Comparison of ENCODE assay signal across 16 cellular contexts in genomic region chr20:18504479-18505060, GRCh38. TPM values are rescaled to one million over a fixed set of nuclear protein-coding genes. Genes with fewer than 3 reads are reported as not detected.
A peak's percentile ranks its signal among the peaks of the same experiment; 100 is the strongest.
DNase-seq lines count a peak whose midpoint lies in the region; ATAC-seq, FAIRE-seq and TF ChIP-seq lines count a peak whose summit lies in the region.
"Had no signal": no experiment of that assay in that cellular context is flagged by ENCODE, and none has a peak within 500 bp of the region (broad histone marks: within the 10 kb centered on the region; RNA-seq: fewer than 3 reads in every experiment).

No MANE protein-coding gene starts in this region.

- H3K27me3 ChIP-seq in endothelial cell of umbilical vein (ENCODE audit: control insufficient read depth in 2 of 2, insufficient read depth in 2 of 2, low read length in 2 of 2) (peaks cover 0 to 5% of the 10 kb centered on the region in 2 experiments), skeletal muscle tissue (ENCODE audit: control insufficient read depth in 3 of 3, insufficient read depth in 3 of 3, low read length in 3 of 3) (peaks cover 0 to 13% (median 5%) of the 10 kb centered on the region in 3 donors)

- no peaks in the 10 kb centered on the region for H3K9me3 Mint-ChIP-seq in HFFc6
- H3K9me3 Mint-ChIP-seq: activated B cell treated with CpG ODN at 0.5 μM for 24 hours; CD8-positive, alpha-beta T cell had no signal

- no peaks in the 10 kb centered on the region; the same call in 1 of the 2 replicates for H3K27me3 Mint-ChIP-seq in HFFc6 (ENCODE audit: insufficient read depth)

- TF ChIP-seq CTCF in HFFc6 (IDR thresholded peaks at IDR 0.05) (no peak), endothelial cell of umbilical vein (IDR thresholded peaks at IDR 0.05; ENCODE audit: extremely low read depth in 1 of 2, insufficient read depth in 1 of 2, low read depth in 1 of 2, low read length in 2 of 2) (no peak)

- CTCF ChIA-PET in endothelial cell of umbilical vein (lab: Charles Lee), result no interaction called here

- H3K9ac ChIP-seq in endothelial cell of umbilical vein (replicated peaks; ENCODE audit: extremely low read depth, insufficient read depth, low read length) (no peak overlapping the region), skeletal muscle tissue (ENCODE audit: low read depth in 1 of 3, low read length in 3 of 3) (peak overlapping the region in 1 of 3 donors; percentile 47)

- no peak overlapping the region for H3K4me2 ChIP-seq in endothelial cell of umbilical vein (ENCODE audit: insufficient read depth, low read length)

- intact Hi-C loops in endothelial cell of umbilical vein (cut with micrococcal nuclease), result no loop called here

- peak overlapping the region; percentile 48 for H2AFZ ChIP-seq in endothelial cell of umbilical vein (ENCODE audit: low read depth, low read length)

- H4K20me1 ChIP-seq in endothelial cell of umbilical vein (replicated peaks; ENCODE audit: control insufficient read depth, extremely low read depth, insufficient read depth, low read length), result no peaks in the 10 kb centered on the region

- H3K27ac Mint-ChIP-seq in HFFc6, result no peak overlapping the region
- H3K27ac Mint-ChIP-seq: activated B cell treated with CpG ODN at 0.5 μM for 24 hours; CD8-positive, alpha-beta T cell had no signal

- peak overlapping the region; percentile 56; the same call in 1 of the 2 replicates for H3K4me3 Mint-ChIP-seq in HFFc6
- H3K4me3 Mint-ChIP-seq: activated B cell treated with CpG ODN at 0.5 μM for 24 hours; CD8-positive, alpha-beta T cell had no signal

- no peaks in the 10 kb centered on the region for H3K9me1 ChIP-seq in endothelial cell of umbilical vein (replicated peaks; ENCODE audit: control insufficient read depth, extremely low read depth, insufficient read depth, low read length)

- H3K4me3 ChIP-seq in endothelial cell of umbilical vein (replicated peaks in 1 of 3; ENCODE audit: insufficient read depth in 1 of 3, low read depth in 1 of 3, low read length in 3 of 3) (no peak overlapping the region), skeletal muscle tissue (ENCODE audit: low read length in 3 of 3) (peak overlapping the region in 2 of 3 donors; percentile 13 to 42)
- H3K4me3 ChIP-seq: SK-N-MC had no signal

- no peak for TF ChIP-seq POLR2A in endothelial cell of umbilical vein (IDR thresholded peaks at IDR 0.05; ENCODE audit: low read depth, low read length)

- no TSS peak for BruUV-seq in endothelial cell of umbilical vein (replicated peaks; lab: Mats Ljungman, UMichigan)

- FAIRE-seq in endothelial cell of umbilical vein (lab: Jason Lieb, UNC), result no peak
- FAIRE-seq: H54 had no signal

- H3K36me3 ChIP-seq in endothelial cell of umbilical vein (ENCODE audit: control insufficient read depth in 2 of 2, extremely low read depth in 1 of 2, insufficient read depth in 2 of 2, low read length in 2 of 2), result no peaks in the 10 kb centered on the region
- no peaks in the 10 kb centered on the region for H3K36me3 ChIP-seq in skeletal muscle tissue (ENCODE audit: control insufficient read depth in 3 of 3, insufficient read depth in 3 of 3, low read length in 3 of 3)

- H3K79me2 ChIP-seq in endothelial cell of umbilical vein (ENCODE audit: control insufficient read depth, insufficient read depth, low read length), result peaks cover 16% of the 10 kb centered on the region

- DNase-seq in HFFc6 (no peak), endothelial cell of umbilical vein (ENCODE audit: low read depth, low spot score) (peak; percentile 31), left kidney (ENCODE audit: low read depth, low spot score) (peak; percentile 32), NCI-H1092 (lab: John Stamatoyannopoulos, UW) (no peak), NCI-H1436 treated with DMSO at 0.1 percent for 48 hours (lab: John Stamatoyannopoulos, UW) (no peak)
- DNase-seq: activated B cell treated with CpG ODN at 0.5 μM for 24 hours; CD8-positive, alpha-beta T cell; GDM1; NCI-H2107; NK-92 treated with Interleukin-12 subunit alpha and Interleukin-12 subunit beta, amount 100 ng/mL, for 24 hours; stimulated activated naive CD4-positive, alpha-beta T cell treated with Interleukin-2 at 50 U/mL for 16 hours had no signal

- H3K27ac ChIP-seq in endothelial cell of umbilical vein (ENCODE audit: insufficient read depth, low read depth, low read length), result no peak overlapping the region
- H3K27ac ChIP-seq in skeletal muscle tissue (ENCODE audit: low read depth, low read length), result peak overlapping the region; percentile 38
- H3K27ac ChIP-seq: SK-N-MC had no signal

- peaks cover 20% of the 10 kb centered on the region for H3K4me1 Mint-ChIP-seq in HFFc6 (ENCODE audit: low read depth)

- dilution Hi-C loops in endothelial cell of umbilical vein (cut with MboI; ENCODE audit: extremely low pct_ligation_motif_present, low sequenced_read_pairs), result no loop called here

- no peak for ATAC-seq in HG02642 (IDR thresholded peaks at IDR 0.05; ENCODE audit: poor library complexity, unreplicated experiment)
- no peak for ATAC-seq in esophagus mucosa
- ATAC-seq: CD8-positive, alpha-beta T cell had no signal

- 0 out of 2 replicates have a peak, but pooled peaks cover 4% of the 10 kb centered on the region for H3K36me3 Mint-ChIP-seq in HFFc6 (ENCODE audit: low read depth)

- H3K9me3 ChIP-seq in endothelial cell of umbilical vein (replicated peaks; ENCODE audit: control insufficient read depth, insufficient read depth, low read length), result no peaks in the 10 kb centered on the region
- no peaks in the 10 kb centered on the region for H3K9me3 ChIP-seq in skeletal muscle tissue (ENCODE audit: control insufficient read depth in 3 of 3, low read length in 3 of 3)

- H3K4me1 ChIP-seq in endothelial cell of umbilical vein (ENCODE audit: control insufficient read depth, extremely low read depth, insufficient read depth, low read length), result peaks cover 9% of the 10 kb centered on the region
- peaks cover 6 to 9% (median 8%) of the 10 kb centered on the region in 3 donors for H3K4me1 ChIP-seq in skeletal muscle tissue (ENCODE audit: control insufficient read depth in 3 of 3, insufficient read depth in 3 of 3, low read length in 3 of 3)

- POLR2A ChIA-PET in endothelial cell of umbilical vein (lab: Charles Lee), result no interaction called here

TF ChIP-seq in endothelial cell of umbilical vein, 7 proteins besides CTCF, POLR2A, EP300 and RAD21:
- no peak for TF ChIP-seq POLR2AphosphoS5 (IDR thresholded peaks at IDR 0.05; ENCODE audit: insufficient read depth, low read depth, low read length)

RNA-seq across cellular contexts. Expression of gene SEC23B, which starts 3.2 kb away (rescaled TPM):
- 10 to 100 TPM; 50.8 to 63.4 (median 57.6) TPM for total RNA-seq in HFFc6 (2021; fragmentation: NEBNext Ultra II Directional; extraction: Animal tissue kit (Norgen Biotek cat#: 25700))
- total RNA-seq in endothelial cell of umbilical vein (38.0 and 42.5 TPM in 2 replicates), skeletal muscle tissue (26.6 TPM), esophagus mucosa (47.9 TPM)
- 38.7 and 44.0 TPM in 2 replicates for polyA plus RNA-seq in endothelial cell of umbilical vein
- 37.7 and 45.1 TPM in 2 replicates for polyA plus RNA-seq in endothelial cell of umbilical vein (2011; cell fraction: cytosol; rRNA removed)
- 42.0 and 48.1 TPM in 2 replicates for polyA plus RNA-seq in endothelial cell of umbilical vein (2011; cell fraction: nucleus; rRNA removed)
- polyA plus RNA-seq in endothelial cell of umbilical vein (2012), result 48.6 and 56.7 TPM in 2 replicates
- 67.9 and 83.8 TPM in 2 replicates for polyA minus RNA-seq in endothelial cell of umbilical vein
- 37.0 TPM for polyA minus RNA-seq in endothelial cell of umbilical vein (2011; cell fraction: cytosol; rRNA and poly(A)+ RNA removed)
- 26.9 and 47.1 TPM in 2 replicates for polyA minus RNA-seq in endothelial cell of umbilical vein (2011; cell fraction: nucleus; rRNA and poly(A)+ RNA removed)

RNA-seq across cellular contexts. Expression of gene RBBP9, which starts 7.5 kb away (rescaled TPM):
- 10 to 100 TPM; 11.5 to 17.5 (median 15.8) TPM for total RNA-seq in HFFc6 (2021; fragmentation: NEBNext Ultra II Directional; extraction: Animal tissue kit (Norgen Biotek cat#: 25700))
- 17.0 and 17.2 TPM in 2 replicates for total RNA-seq in endothelial cell of umbilical vein
- 8.5 and 9.1 TPM in 2 replicates for polyA plus RNA-seq in endothelial cell of umbilical vein
- 9.9 and 12.0 TPM in 2 replicates for polyA plus RNA-seq in endothelial cell of umbilical vein (2011; cell fraction: cytosol; rRNA removed)
- 4.6 and 5.2 TPM in 2 replicates for polyA plus RNA-seq in endothelial cell of umbilical vein (2011; cell fraction: nucleus; rRNA removed)
- polyA plus RNA-seq in endothelial cell of umbilical vein (2012), result 13.6 and 16.7 TPM in 2 replicates
- polyA minus RNA-seq in endothelial cell of umbilical vein, result 28.3 and 49.5 TPM in 2 replicates
- 7.0 TPM for polyA minus RNA-seq in endothelial cell of umbilical vein (2011; cell fraction: cytosol; rRNA and poly(A)+ RNA removed)
- 4.1 and 5.0 TPM in 2 replicates for polyA minus RNA-seq in endothelial cell of umbilical vein (2011; cell fraction: nucleus; rRNA and poly(A)+ RNA removed)
- 6.8 TPM for total RNA-seq in skeletal muscle tissue
- 11.8 TPM for total RNA-seq in esophagus mucosa

RNA-seq across cellular contexts. Expression of gene POLR3F, which starts 37.4 kb away (rescaled TPM):
- 10 to 100 TPM; 10.7 to 12.8 (median 12.0) TPM for total RNA-seq in HFFc6 (2021; fragmentation: NEBNext Ultra II Directional; extraction: Animal tissue kit (Norgen Biotek cat#: 25700))
- total RNA-seq in endothelial cell of umbilical vein (9.8 and 10.2 TPM in 2 replicates), skeletal muscle tissue (15.1 TPM), esophagus mucosa (4.5 TPM)
- 2.7 and 4.5 TPM in 2 replicates for polyA plus RNA-seq in endothelial cell of umbilical vein
- 5.3 and 5.6 TPM in 2 replicates for polyA plus RNA-seq in endothelial cell of umbilical vein (2011; cell fraction: cytosol; rRNA removed)
- 8.9 and 14.2 TPM in 2 replicates for polyA plus RNA-seq in endothelial cell of umbilical vein (2011; cell fraction: nucleus; rRNA removed)
- 8.4 and 11.0 TPM in 2 replicates for polyA plus RNA-seq in endothelial cell of umbilical vein (2012)
- polyA minus RNA-seq in endothelial cell of umbilical vein, result 3.9 and 4.4 TPM in 2 replicates
- 11.7 TPM for polyA minus RNA-seq in endothelial cell of umbilical vein (2011; cell fraction: cytosol; rRNA and poly(A)+ RNA removed)
- polyA minus RNA-seq in endothelial cell of umbilical vein (2011; cell fraction: nucleus; rRNA and poly(A)+ RNA removed), result 12.1 and 13.3 TPM in 2 replicates

RNA-seq across cellular contexts. Expression of gene DZANK1, which starts 37.7 kb away (rescaled TPM):
- total RNA-seq in HFFc6 (2021; fragmentation: NEBNext Ultra II Directional; extraction: Animal tissue kit (Norgen Biotek cat#: 25700)), result 1 to 10 TPM; 1.1 to 1.6 (median 1.5) TPM
- total RNA-seq in endothelial cell of umbilical vein, result 1.8 and 3.0 TPM in 2 replicates
- polyA plus RNA-seq in endothelial cell of umbilical vein, result 0.97 and 1.1 TPM in 2 replicates
- polyA plus RNA-seq in endothelial cell of umbilical vein (2011; cell fraction: cytosol; rRNA removed), result 1.1 and 1.2 TPM in 2 replicates
- 4.1 and 4.4 TPM in 2 replicates for polyA plus RNA-seq in endothelial cell of umbilical vein (2011; cell fraction: nucleus; rRNA removed)
- 0.90 and 1.1 TPM in 2 replicates for polyA plus RNA-seq in endothelial cell of umbilical vein (2012)
- 0.80 and 1.2 TPM in 2 replicates for polyA minus RNA-seq in endothelial cell of umbilical vein
- polyA minus RNA-seq in endothelial cell of umbilical vein (2011; cell fraction: cytosol; rRNA and poly(A)+ RNA removed), result 0.72 TPM
- polyA minus RNA-seq in endothelial cell of umbilical vein (2011; cell fraction: nucleus; rRNA and poly(A)+ RNA removed), result 1.5 and 1.7 TPM in 2 replicates
- total RNA-seq in skeletal muscle tissue, result 1.0 TPM
- total RNA-seq in esophagus mucosa, result 1.5 TPM

Comparison
In these comparisons a context has a peak if more than half of its experiments do, and no peak if none do; other contexts are left out.
1. DNase-seq: peak in endothelial cell of umbilical vein (single experiment) and left kidney (single experiment); none in HFFc6 (single experiment), NCI-H1092 (single experiment) and NCI-H1436 treated with DMSO at 0.1 percent for 48 hours (single experiment).
2. H3K4me3 ChIP-seq: peak in skeletal muscle tissue (2 of 3); none in endothelial cell of umbilical vein (0 of 3).